In the genomic region with DNA sequence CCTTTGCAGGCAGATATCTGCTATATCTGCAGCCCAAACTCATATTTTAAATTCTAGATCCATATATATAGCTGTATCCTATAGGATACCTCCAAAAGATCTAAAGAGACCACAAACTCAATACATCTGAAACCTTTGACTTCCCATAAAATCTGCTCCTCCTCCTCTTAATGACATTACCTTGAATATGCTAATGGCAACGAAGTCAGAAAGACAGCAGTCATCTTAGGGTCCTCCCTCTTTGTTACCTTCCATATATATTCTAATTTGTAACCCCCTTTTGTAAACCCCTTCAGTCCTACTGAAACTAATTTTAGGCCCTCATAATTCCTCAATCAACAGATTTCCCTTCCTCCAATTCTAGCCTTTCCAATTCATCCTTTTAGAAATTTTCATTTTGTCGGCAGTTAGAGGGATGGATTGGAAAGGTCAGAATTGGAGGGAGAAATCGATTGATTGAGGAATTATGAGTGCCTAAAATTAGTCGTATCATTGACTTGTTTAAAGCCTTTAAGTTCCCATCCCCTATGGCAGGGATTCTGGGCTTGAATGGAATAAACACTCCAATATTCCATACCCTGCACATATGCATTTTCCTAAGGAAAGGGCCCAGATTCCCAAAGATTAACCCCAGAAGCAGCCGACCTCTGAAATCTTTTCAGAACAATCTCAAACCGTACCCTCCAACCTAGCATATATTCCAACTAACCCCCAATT, we compare ENCODE assay signal across 2 cellular contexts.
TF ChIP-seq lines count a peak whose summit lies in the region.

No MANE protein-coding gene starts in this region.

TF ChIP-seq in HCT116, 20 proteins besides CTCF, POLR2A, EP300 and RAD21:
- TF ChIP-seq FOSL1 (IDR thresholded peaks at IDR 0.05; ENCODE audit: low read depth) (no peak), TCF7L2 (IDR thresholded peaks at IDR 0.05; ENCODE audit: borderline replicate concordance, extremely low read depth, insufficient read depth, insufficient read length) (no peak), POLR2AphosphoS5 (IDR thresholded peaks at IDR 0.05; ENCODE audit: low read depth, low read length) (no peak), EZH2 (IDR thresholded peaks at IDR 0.05) (no peak), JUND (IDR thresholded peaks at IDR 0.05) (no peak), EGR1 (IDR thresholded peaks at IDR 0.05; ENCODE audit: low read depth) (no peak), ZFX (IDR thresholded peaks at IDR 0.05) (no peak), YY1 (IDR thresholded peaks at IDR 0.05; ENCODE audit: extremely low read depth, insufficient replicate concordance, low read depth, low read length) (no peak), CBX3 (IDR thresholded peaks at IDR 0.05; ENCODE audit: low read depth) (no peak), ELF1 (IDR thresholded peaks at IDR 0.05; ENCODE audit: borderline replicate concordance, low read depth) (no peak), SRF (IDR thresholded peaks at IDR 0.05; ENCODE audit: low read depth) (no peak), SP1 (IDR thresholded peaks at IDR 0.05; ENCODE audit: low read depth) (no peak), ZNF274 (IDR thresholded peaks at IDR 0.05; ENCODE audit: low read depth, low read length) (no peak)
- TF ChIP-seq, protein P1, sequence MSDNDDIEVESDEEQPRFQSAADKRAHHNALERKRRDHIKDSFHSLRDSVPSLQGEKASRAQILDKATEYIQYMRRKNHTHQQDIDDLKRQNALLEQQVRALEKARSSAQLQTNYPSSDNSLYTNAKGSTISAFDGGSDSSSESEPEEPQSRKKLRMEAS (IDR thresholded peaks at IDR 0.05): no peak
- TF ChIP-seq, protein P2, sequence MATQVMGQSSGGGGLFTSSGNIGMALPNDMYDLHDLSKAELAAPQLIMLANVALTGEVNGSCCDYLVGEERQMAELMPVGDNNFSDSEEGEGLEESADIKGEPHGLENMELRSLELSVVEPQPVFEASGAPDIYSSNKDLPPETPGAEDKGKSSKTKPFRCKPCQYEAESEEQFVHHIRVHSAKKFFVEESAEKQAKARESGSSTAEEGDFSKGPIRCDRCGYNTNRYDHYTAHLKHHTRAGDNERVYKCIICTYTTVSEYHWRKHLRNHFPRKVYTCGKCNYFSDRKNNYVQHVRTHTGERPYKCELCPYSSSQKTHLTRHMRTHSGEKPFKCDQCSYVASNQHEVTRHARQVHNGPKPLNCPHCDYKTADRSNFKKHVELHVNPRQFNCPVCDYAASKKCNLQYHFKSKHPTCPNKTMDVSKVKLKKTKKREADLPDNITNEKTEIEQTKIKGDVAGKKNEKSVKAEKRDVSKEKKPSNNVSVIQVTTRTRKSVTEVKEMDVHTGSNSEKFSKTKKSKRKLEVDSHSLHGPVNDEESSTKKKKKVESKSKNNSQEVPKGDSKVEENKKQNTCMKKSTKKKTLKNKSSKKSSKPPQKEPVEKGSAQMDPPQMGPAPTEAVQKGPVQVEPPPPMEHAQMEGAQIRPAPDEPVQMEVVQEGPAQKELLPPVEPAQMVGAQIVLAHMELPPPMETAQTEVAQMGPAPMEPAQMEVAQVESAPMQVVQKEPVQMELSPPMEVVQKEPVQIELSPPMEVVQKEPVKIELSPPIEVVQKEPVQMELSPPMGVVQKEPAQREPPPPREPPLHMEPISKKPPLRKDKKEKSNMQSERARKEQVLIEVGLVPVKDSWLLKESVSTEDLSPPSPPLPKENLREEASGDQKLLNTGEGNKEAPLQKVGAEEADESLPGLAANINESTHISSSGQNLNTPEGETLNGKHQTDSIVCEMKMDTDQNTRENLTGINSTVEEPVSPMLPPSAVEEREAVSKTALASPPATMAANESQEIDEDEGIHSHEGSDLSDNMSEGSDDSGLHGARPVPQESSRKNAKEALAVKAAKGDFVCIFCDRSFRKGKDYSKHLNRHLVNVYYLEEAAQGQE (IDR thresholded peaks at IDR 0.05; ENCODE audit: low read depth): no peak

TF ChIP-seq in K562, 482 proteins besides CTCF, POLR2A, EP300 and RAD21 (continued from another document):
- TF ChIP-seq SREBF2 (CRISPR knock-in tag; IDR thresholded peaks at IDR 0.05): 0 out of 2 replicates have a peak, but pooled peaks have one; percentile 35
- TF ChIP-seq ZFP1 (CRISPR knock-in tag; IDR thresholded peaks at IDR 0.05): peak; percentile 40; the same call in 1 of the 2 replicates
- no peak for TF ChIP-seq MTA2 (IDR thresholded peaks at IDR 0.05; ENCODE audit: low read depth)
TF ChIP-seq in K562: peak in this region for 2.
